Comparison of ENCODE assay signal across 19 cellular contexts in the genomic region with DNA sequence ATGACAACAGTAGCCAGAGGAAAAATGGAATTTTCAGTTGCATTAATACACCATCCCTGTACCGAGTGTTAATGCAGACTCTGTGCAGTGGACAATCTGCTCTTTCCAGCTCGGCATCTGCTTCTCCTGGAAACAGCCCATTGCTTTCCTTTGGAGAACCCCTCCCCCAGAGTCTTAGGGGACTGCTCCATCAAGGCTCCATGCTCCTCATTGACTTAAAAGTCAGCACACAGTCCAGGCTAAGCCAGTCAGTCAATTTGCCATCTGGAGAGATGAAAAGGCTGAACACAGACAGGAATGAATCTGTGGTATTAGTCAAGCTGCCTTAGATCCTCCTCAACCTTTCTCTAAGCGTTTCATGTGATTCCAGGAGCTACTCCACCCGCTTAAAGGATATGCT. TPM values are rescaled to one million over a fixed set of nuclear protein-coding genes. Genes with fewer than 3 reads are reported as not detected.
DNase-seq lines count a peak whose midpoint lies in the region; ATAC-seq and TF ChIP-seq lines count a peak whose summit lies in the region.
"Had no signal": no experiment of that assay in that cellular context is flagged by ENCODE, and none has a peak within 500 bp of the region (broad histone marks: within the 10 kb centered on the region; RNA-seq: fewer than 3 reads in every experiment).

No MANE protein-coding gene starts in this region.

- no peaks in the 10 kb centered on the region for H3K27me3 ChIP-seq in BLaER1 treated with 17β-estradiol and CSF1 and Interleukin-3, amounts not matched to agents 10 nM and 100 nM

- H3K4me3 Mint-ChIP-seq in activated B cell treated with CpG ODN at 0.5 μM for 24 hours (peak overlapping the region; percentile 58), neural crest cell (no peak overlapping the region)
- no peak overlapping the region for H3K4me3 Mint-ChIP-seq in activated naive CD8-positive, alpha-beta T cell treated with anti-CD3 and anti-CD28 coated beads for 36 hours
- H3K4me3 Mint-ChIP-seq: nephron; stimulated activated naive CD8-positive, alpha-beta T cell treated with anti-CD3 and anti-CD28 coated beads, Interleukin-15, Interleukin-2, amounts not matched to agents 100 ng/mL and 50 ng/mL, for 24 hours had no signal

- H3K27ac Mint-ChIP-seq in activated B cell treated with CpG ODN at 0.5 μM for 24 hours (peak overlapping the region; percentile 92), neural crest cell (ENCODE audit: unreplicated experiment) (peak overlapping the region; percentile 36)
- H3K27ac Mint-ChIP-seq in activated naive CD8-positive, alpha-beta T cell treated with anti-CD3 and anti-CD28 coated beads for 36 hours: no peak overlapping the region
- H3K27ac Mint-ChIP-seq: nephron had no signal

- H3K36me3 ChIP-seq in BLaER1 treated with 17β-estradiol and CSF1 and Interleukin-3, amounts not matched to agents 10 nM and 100 nM: peaks cover 0 to 1% (median 0%) of the 10 kb centered on the region in 11 experiments; a peak in 2 of 22 replicates

- no peak for ATAC-seq in activated B cell treated with CpG ODN at 0.5 μM for 24 hours (ENCODE audit: low read depth)
- ATAC-seq: activated CD4-positive, CD25-positive, alpha-beta regulatory T cell treated with anti-CD3 and anti-CD28 coated beads, Interleukin-2, amount 50 U/mL, for 24 hours; K562 had no signal

- DNase-seq in NCI-H1694 treated with DMSO at 0.1 percent for 48 hours (lab: John Stamatoyannopoulos, UW) (peak; percentile 50), activated B cell treated with CpG ODN at 0.5 μM for 24 hours (no peak), neural crest cell (ENCODE audit: low read depth, low spot score) (no peak), GF-D8 (lab: John Stamatoyannopoulos, UW) (no peak), DMS53 treated with DMSO at 0.1 percent for 48 hours (lab: John Stamatoyannopoulos, UW; ENCODE audit: unreplicated experiment) (no peak), T-helper 9 cell (no peak)
- no peak for DNase-seq in activated naive CD8-positive, alpha-beta T cell treated with anti-CD3 and anti-CD28 coated beads for 36 hours
- DNase-seq: activated effector memory CD4-positive, alpha-beta T cell treated with anti-CD3 and anti-CD28 coated beads, Interleukin-2, amount 50 U/mL, for 16 hours; aorta; Calu3; H7; NCI-H1048; SHP77; stimulated activated CD4-positive, alpha-beta T cell treated with anti-CD3 and anti-CD28 coated beads, Interleukin-12 subunit alpha, Interleukin-12 subunit beta, amount 100 ng/mL, for 4 hours had no signal

- 0 out of 22 replicates have a peak overlapping the region, but pooled peaks of 1 of the 11 experiments have one; percentile 19 for H3K9ac ChIP-seq in BLaER1 treated with 17β-estradiol and CSF1 and Interleukin-3, amounts not matched to agents 10 nM and 100 nM

- H3K9me3 ChIP-seq in BLaER1 treated with 17β-estradiol and CSF1 and Interleukin-3, amounts not matched to agents 10 nM and 100 nM (replicated peaks in 1 of 11): peaks cover 0 to 2% (median 0%) of the 10 kb centered on the region in 11 experiments; a peak in 4 of 22 replicates

- H3K4me2 ChIP-seq in BLaER1 treated with 17β-estradiol and CSF1 and Interleukin-3, amounts not matched to agents 10 nM and 100 nM: peak overlapping the region; percentile 23 to 91 (median 55)

- intact Hi-C loops in activated B cell treated with CpG ODN at 0.5 μM for 24 hours (cut with micrococcal nuclease): no loop called here

- H3K27ac ChIP-seq in BLaER1 treated with 17β-estradiol and CSF1 and Interleukin-3, amounts not matched to agents 10 nM and 100 nM: peak overlapping the region in 5 of 11 experiments; percentile 36 to 59 (median 47); a peak in 9 of 22 replicates

- H3K4me3 ChIP-seq in BLaER1 treated with 17β-estradiol and CSF1 and Interleukin-3, amounts not matched to agents 10 nM and 100 nM: no peak overlapping the region
- H3K4me3 ChIP-seq: K562 had no signal

- no peaks in the 10 kb centered on the region for H3K9me3 Mint-ChIP-seq in activated B cell treated with CpG ODN at 0.5 μM for 24 hours
- peaks cover 3% of the 10 kb centered on the region for H3K9me3 Mint-ChIP-seq in neural crest cell
- peaks cover 3% of the 10 kb centered on the region for H3K9me3 Mint-ChIP-seq in activated naive CD8-positive, alpha-beta T cell treated with anti-CD3 and anti-CD28 coated beads for 36 hours
- H3K9me3 Mint-ChIP-seq: nephron; stimulated activated naive CD8-positive, alpha-beta T cell treated with anti-CD3 and anti-CD28 coated beads, Interleukin-15, Interleukin-2, amounts not matched to agents 100 ng/mL and 50 ng/mL, for 24 hours had no signal

- H3K36me3 Mint-ChIP-seq in activated B cell treated with CpG ODN at 0.5 μM for 24 hours (ENCODE audit: low read depth) (no peaks in the 10 kb centered on the region), neural crest cell (ENCODE audit: low read depth) (no peaks in the 10 kb centered on the region)
- H3K36me3 Mint-ChIP-seq in activated naive CD8-positive, alpha-beta T cell treated with anti-CD3 and anti-CD28 coated beads for 36 hours: peaks cover 19% of the 10 kb centered on the region

- no peaks in the 10 kb centered on the region; a peak in 1 of 22 replicates for H4K20me1 ChIP-seq in BLaER1 treated with 17β-estradiol and CSF1 and Interleukin-3, amounts not matched to agents 10 nM and 100 nM

- POLR2A ChIA-PET in activated B cell treated with CpG ODN at 0.5 μM for 24 hours (lab: Charles Lee): interaction anchor here (0.7 to 4.0 kb wide), 7 partner anchors 9 to 36 kb away, joined by 3 to 24 read pairs (median 3); partner anchors contain the start of gene ATP8A1

- TF ChIP-seq CTCF in activated B cell treated with CpG ODN at 0.5 μM for 24 hours (IDR thresholded peaks at IDR 0.05): no peak
- no peak for TF ChIP-seq CTCF in neural crest cell (conservative IDR thresholded peaks at IDR 0.05)

- CTCF ChIA-PET in activated B cell treated with CpG ODN at 0.5 μM for 24 hours (lab: Charles Lee): interaction anchor here (2.4 to 3.4 kb wide), 2 partner anchors 9 to 20 kb away, joined by 7 to 17 read pairs; partner anchors contain the start of gene ATP8A1

- H3K27me3 Mint-ChIP-seq in activated B cell treated with CpG ODN at 0.5 μM for 24 hours (no peaks in the 10 kb centered on the region), neural crest cell (ENCODE audit: low read depth) (no peaks in the 10 kb centered on the region)
- no peaks in the 10 kb centered on the region for H3K27me3 Mint-ChIP-seq in activated naive CD8-positive, alpha-beta T cell treated with anti-CD3 and anti-CD28 coated beads for 36 hours
- H3K27me3 Mint-ChIP-seq: stimulated activated naive CD8-positive, alpha-beta T cell treated with anti-CD3 and anti-CD28 coated beads, Interleukin-15, Interleukin-2, amounts not matched to agents 100 ng/mL and 50 ng/mL, for 24 hours had no signal

- peaks cover 46 to 99% (median 84%) of the 10 kb centered on the region in 10 experiments for H3K4me1 ChIP-seq in BLaER1 treated with 17β-estradiol and CSF1 and Interleukin-3, amounts not matched to agents 10 nM and 100 nM

- H3K4me1 Mint-ChIP-seq in activated B cell treated with CpG ODN at 0.5 μM for 24 hours: peaks cover 94% of the 10 kb centered on the region
- peaks cover 20% of the 10 kb centered on the region for H3K4me1 Mint-ChIP-seq in neural crest cell
- peaks cover 71% of the 10 kb centered on the region for H3K4me1 Mint-ChIP-seq in activated naive CD8-positive, alpha-beta T cell treated with anti-CD3 and anti-CD28 coated beads for 36 hours

RNA-seq across cellular contexts. Expression of gene ATP8A1, which starts 20.3 kb away (rescaled TPM):
- total RNA-seq in activated B cell treated with CpG ODN at 0.5 μM for 24 hours: 27.9 and 35.6 TPM in 2 replicates
- 10.4 and 11.9 TPM in 2 replicates for total RNA-seq in neural crest cell
- total RNA-seq in activated naive CD8-positive, alpha-beta T cell treated with anti-CD3 and anti-CD28 coated beads for 36 hours: 10 to 100 TPM; 23.8 to 24.7 TPM
